ENCODE assay signal across 8 cellular contexts in the genomic region with DNA sequence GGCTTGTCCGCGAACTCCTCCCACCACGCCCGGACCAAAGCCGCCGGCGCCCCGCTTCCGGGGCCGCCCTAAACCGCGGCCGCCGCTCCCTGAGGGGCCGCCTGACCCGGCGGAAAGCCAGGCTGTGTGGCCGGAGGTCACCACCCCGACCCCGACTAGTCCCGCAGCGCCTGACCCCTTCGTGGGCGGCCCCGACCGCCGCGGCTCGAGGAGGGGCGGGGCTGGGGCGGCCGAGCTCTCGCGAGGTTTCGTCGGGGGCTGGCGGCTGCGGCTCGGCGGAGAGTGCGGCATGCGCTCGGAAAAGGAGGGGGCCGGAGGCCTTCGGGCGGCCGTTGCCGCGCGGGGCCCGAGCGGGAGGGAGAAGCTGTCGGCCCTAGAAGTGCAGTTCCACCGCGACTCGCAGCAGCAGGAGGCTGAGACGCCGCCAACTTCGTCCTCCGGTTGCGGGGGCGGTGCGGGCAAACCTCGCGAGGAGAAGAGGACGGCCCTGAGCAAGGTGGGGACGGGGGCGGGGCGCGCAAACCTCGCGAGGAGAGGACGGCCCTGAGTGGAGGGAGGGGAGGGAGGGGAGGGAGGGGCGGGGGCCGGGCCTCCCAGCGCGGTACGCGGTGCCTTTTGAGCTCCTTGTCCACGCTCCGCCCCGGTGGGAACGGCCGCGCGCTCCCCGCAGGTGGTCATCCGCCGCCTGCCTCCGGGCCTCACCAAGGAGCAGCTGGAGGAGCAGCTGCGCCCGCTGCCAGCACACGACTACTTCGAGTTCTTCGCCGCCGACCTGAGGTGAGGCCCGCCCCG. TPM values are rescaled to one million over a fixed set of nuclear protein-coding genes. Genes with fewer than 3 reads are reported as not detected.
DNase-seq lines count a peak whose midpoint lies in the region; TF ChIP-seq lines count a peak whose summit lies in the region.

A gene with protein sequence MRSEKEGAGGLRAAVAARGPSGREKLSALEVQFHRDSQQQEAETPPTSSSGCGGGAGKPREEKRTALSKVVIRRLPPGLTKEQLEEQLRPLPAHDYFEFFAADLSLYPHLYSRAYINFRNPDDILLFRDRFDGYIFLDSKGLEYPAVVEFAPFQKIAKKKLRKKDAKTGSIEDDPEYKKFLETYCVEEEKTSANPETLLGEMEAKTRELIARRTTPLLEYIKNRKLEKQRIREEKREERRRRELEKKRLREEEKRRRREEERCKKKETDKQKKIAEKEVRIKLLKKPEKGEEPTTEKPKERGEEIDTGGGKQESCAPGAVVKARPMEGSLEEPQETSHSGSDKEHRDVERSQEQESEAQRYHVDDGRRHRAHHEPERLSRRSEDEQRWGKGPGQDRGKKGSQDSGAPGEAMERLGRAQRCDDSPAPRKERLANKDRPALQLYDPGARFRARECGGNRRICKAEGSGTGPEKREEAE (plus strand): TSS at position 251 of the 792 bp plus-strand sequence. CDS start 39 bp downstream, at position 290.

- WGBS in endodermal cell (ENCODE audit: insufficient coverage in 1 of 2, insufficient read length in 1 of 2), 2 experiments, result 0% methylated on average over 4 to 79 of the region's 99 CpGs
- 0% methylated on average over 71 of the region's 99 CpGs for WGBS in mesodermal cell (ENCODE audit: insufficient coverage in 2 of 2), 2 experiments

- TF ChIP-seq CTCF in GM20000 (IDR thresholded peaks at IDR 0.05; ENCODE audit: extremely low read depth, missing control alignments) (no peak), endodermal cell (conservative IDR thresholded peaks at IDR 0.05) (no peak)

- H3K9ac ChIP-seq in endodermal cell (ENCODE audit: extremely low read depth, low read length, poor library complexity, severe bottlenecking), result peak within 1 kb of the TSS; percentile 89

- peaks cover 16% of the 10 kb centered on the region for H3K4me1 ChIP-seq in endodermal cell (ENCODE audit: control insufficient read depth, insufficient read depth, low read length)
- H3K4me1 ChIP-seq in mesodermal cell (ENCODE audit: control insufficient read depth, insufficient read depth, low read length, poor library complexity, severe bottlenecking), result peaks cover 16% of the 10 kb centered on the region

- H3K27ac ChIP-seq in endodermal cell (ENCODE audit: low read depth, low read length) (peak within 1 kb of the TSS; percentile 99), mesodermal cell (ENCODE audit: low read depth, low read length, severe bottlenecking) (peak within 1 kb of the TSS; percentile 98)

- DNase-seq in COLO829 (ENCODE audit: low spot score) (peak; percentile 83), GM20000 (ENCODE audit: low spot score) (peak; percentile 94), HT-29 (ENCODE audit: low spot score) (peak; percentile 94), NOMO-1 treated with DMSO at 0.1 percent for 48 hours (lab: John Stamatoyannopoulos, UW; ENCODE audit: unreplicated experiment) (peak; percentile 71), endodermal cell (peak; percentile 98)
- DNase-seq in activated CD8-positive, alpha-beta memory T cell treated with anti-CD3 and anti-CD28 coated beads, Interleukin-2, amount 50 U/mL, for 1 hour (ENCODE audit: extremely low read depth), result peak; percentile 63
- peak; percentile 76 to 80 for DNase-seq in stimulated activated CD8-positive, alpha-beta memory T cell treated with anti-CD3 and anti-CD28 coated beads, Interleukin-15, amount 100 ng/mL, for 4 hours (ENCODE audit: low read depth in 2 of 2)

- H3K4me3 ChIP-seq in endodermal cell (ENCODE audit: low read length), result peak within 1 kb of the TSS; percentile 99
- peak within 1 kb of the TSS; percentile 69 for H3K4me3 ChIP-seq in mesodermal cell (ENCODE audit: extremely low read depth, insufficient read depth, low read length, poor library complexity, severe bottlenecking)

- H3K4me3 Mint-ChIP-seq in endodermal cell, result peak within 1 kb of the TSS; percentile 80

- peaks cover 35% of the 10 kb centered on the region for H3K36me3 ChIP-seq in endodermal cell (ENCODE audit: control insufficient read depth, insufficient read depth, low read length)
- peaks cover 37% of the 10 kb centered on the region for H3K36me3 ChIP-seq in mesodermal cell (ENCODE audit: control insufficient read depth, insufficient read depth, low read length)

- peak within 1 kb of the TSS; percentile 96 for H3K27ac Mint-ChIP-seq in endodermal cell

- H3K9me3 ChIP-seq in endodermal cell (ENCODE audit: control insufficient read depth, low read length) (no peaks in the 10 kb centered on the region), mesodermal cell (ENCODE audit: control insufficient read depth, low read length) (no peaks in the 10 kb centered on the region)

- H3K27me3 Mint-ChIP-seq in endodermal cell (ENCODE audit: insufficient read depth), result no peaks in the 10 kb centered on the region

- no peaks in the 10 kb centered on the region for H3K27me3 ChIP-seq in endodermal cell (ENCODE audit: control insufficient read depth, insufficient read depth, low read length, poor library complexity, severe bottlenecking)

- H3K36me3 Mint-ChIP-seq in endodermal cell (ENCODE audit: low read depth), result peaks cover 37% of the 10 kb centered on the region

- H3K4me1 Mint-ChIP-seq in endodermal cell, result peaks cover 38% of the 10 kb centered on the region

- H3K9me3 Mint-ChIP-seq in endodermal cell, result no peaks in the 10 kb centered on the region

RNA-seq across cellular contexts. Expression of the gene that starts here (rescaled TPM):
- 33.5 and 41.9 TPM in 2 replicates for total RNA-seq in HT-29 (2014; rRNA removed; shearing (Covaris generic))
- total RNA-seq in endodermal cell, result 10 to 100 TPM; 56.5 to 81.2 TPM
- 74.4 TPM for polyA plus RNA-seq in endodermal cell (2013, experiment 1 of 2)
- 78.5 TPM for polyA plus RNA-seq in endodermal cell (2013, experiment 2 of 2)
- polyA plus RNA-seq in mesodermal cell (2013, experiment 1 of 2), result 69.7 TPM
- polyA plus RNA-seq in mesodermal cell (2013, experiment 2 of 2), result 74.9 TPM

Comparison
In these comparisons a context has a peak if more than half of its experiments do, and no peak if none do; other contexts are left out.
1. Peak in every context shown above with its lines: DNase-seq, H3K4me3 ChIP-seq and H3K27ac ChIP-seq.